Comparison of ENCODE assay signal across 25 cellular contexts in genomic region chr19:2443785-2444182, GRCh38.
"Had no signal": no experiment of that assay in that cellular context is flagged by ENCODE, and none has a peak within 500 bp of the region (broad histone marks: within the 10 kb centered on the region; RNA-seq: fewer than 3 reads in every experiment).

No MANE protein-coding gene starts in this region.

- H3K27ac ChIP-seq: foreskin keratinocyte, heart left ventricle, parathyroid adenoma, psoas muscle, right lobe of liver, spleen, suprapubic skin, thyroid gland, upper lobe of left lung, uterus had no signal

- H3K4me1 ChIP-seq: foreskin keratinocyte, parathyroid adenoma, right lobe of liver, suprapubic skin, thyroid gland, upper lobe of left lung, uterus had no signal

- H2AFZ ChIP-seq: parathyroid adenoma had no signal

- ATAC-seq: foreskin keratinocyte, heart left ventricle, left colon, left ventricle myocardium superior, psoas muscle had no signal

- H3K27me3 ChIP-seq: foreskin keratinocyte, heart left ventricle, right lobe of liver, spleen, suprapubic skin, thyroid gland, upper lobe of left lung, uterus had no signal

- H3K9me3 Mint-ChIP-seq: naive B cell, nephron had no signal

- H3K36me3 ChIP-seq: right lobe of liver, thyroid gland, uterus had no signal

- DNase-seq: dermis blood vessel endothelial cell; erythroblast; foreskin keratinocyte; hippocampal formation; left colon; left ventricle myocardium superior; mesenchymal stem cell; midbrain; naive B cell; psoas muscle; retina; right lobe of liver; spleen; stimulated activated CD4-positive, alpha-beta T cell treated with anti-CD3 and anti-CD28 coated beads, Interleukin-15, amount 100 ng/mL, for 24 hours; stimulated activated CD4-positive, alpha-beta T cell treated with anti-CD3 and anti-CD28 coated beads, Interleukin-1b, Interleukin-23, amount 100 ng/mL, for 48 hours; stimulated activated CD4-positive, alpha-beta T cell treated with anti-CD3 and anti-CD28 coated beads, Interleukin-4, amount 100 ng/mL, for 4 hours; stimulated activated naive CD4-positive, alpha-beta T cell; thyroid gland; uterus had no signal

- H3K27ac Mint-ChIP-seq: nephron had no signal

- H3K9me3 ChIP-seq: heart left ventricle, psoas muscle, right lobe of liver, spleen, suprapubic skin, thyroid gland, upper lobe of left lung, uterus had no signal

- H3K27me3 Mint-ChIP-seq: naive B cell had no signal

- H3K4me3 Mint-ChIP-seq: nephron had no signal

- H3K4me3 ChIP-seq: heart left ventricle, lung, psoas muscle, right lobe of liver, spleen, suprapubic skin, thyroid gland, upper lobe of left lung, uterus had no signal

- H3K9ac ChIP-seq: parathyroid adenoma had no signal
